Comparison of ENCODE assay signal across 1 cellular context in genomic region chr7:92678291-92678920, GRCh38.
TF ChIP-seq lines count a peak whose summit lies in the region.

No MANE protein-coding gene starts in this region.

TF ChIP-seq in H1, 55 proteins besides CTCF, POLR2A, EP300 and RAD21:
- TF ChIP-seq SP1 (IDR thresholded peaks at IDR 0.05; ENCODE audit: low read depth, low read length) = no peak
- no peak for TF ChIP-seq KDM5A (IDR thresholded peaks at IDR 0.05; ENCODE audit: low read length)
- TF ChIP-seq CTBP2 (IDR thresholded peaks at IDR 0.05; ENCODE audit: borderline replicate concordance, insufficient read depth, insufficient read length, low read length) = no peak
- no peak for TF ChIP-seq SP2 (IDR thresholded peaks at IDR 0.05; ENCODE audit: low read length)
- no peak for TF ChIP-seq SP4 (IDR thresholded peaks at IDR 0.05; ENCODE audit: low read length)
- TF ChIP-seq CEBPB (IDR thresholded peaks at IDR 0.05; ENCODE audit: low read depth, low read length) = no peak
- TF ChIP-seq GTF2F1 (IDR thresholded peaks at IDR 0.05; ENCODE audit: borderline replicate concordance, low read depth, low read length) = no peak
- no peak for TF ChIP-seq PHF8 (conservative IDR thresholded peaks at IDR 0.05; ENCODE audit: low read depth, low read length)
